In genomic region chr17:74176546-74177001, GRCh38 we compare ENCODE assay signal across 9 cellular contexts. TPM values are rescaled to one million over a fixed set of nuclear protein-coding genes. Genes with fewer than 3 reads are reported as not detected.
DNase-seq lines count a peak whose midpoint lies in the region; ATAC-seq and TF ChIP-seq lines count a peak whose summit lies in the region.
"Had no signal": no experiment of that assay in that cellular context is flagged by ENCODE, and none has a peak within 500 bp of the region (broad histone marks: within the 10 kb centered on the region; RNA-seq: fewer than 3 reads in every experiment).

No MANE protein-coding gene starts in this region.

- H3K9me3 ChIP-seq in cardiac muscle cell (ENCODE audit: low read depth) (no peaks in the 10 kb centered on the region), prostate gland (no peaks in the 10 kb centered on the region)

- H3K27ac ChIP-seq in cardiac muscle cell, result no peak overlapping the region
- no peak overlapping the region for H3K27ac ChIP-seq in prostate gland

- no peaks in the 10 kb centered on the region for H3K36me3 Mint-ChIP-seq in activated naive CD4-positive, alpha-beta T cell treated with anti-CD3 and anti-CD28 coated beads, Interleukin-2, amount 50 U/mL, for 72 hours

- no peaks in the 10 kb centered on the region for H3K27me3 ChIP-seq in cardiac muscle cell
- no peaks in the 10 kb centered on the region for H3K27me3 ChIP-seq in prostate gland (replicated peaks; ENCODE audit: insufficient read depth)

- intact Hi-C loops in prostate gland (cut with DNase I), result loop anchor here (1.0 kb wide), 1 partner anchor 747 kb away; no protein-coding TSS in a partner anchor

- TF ChIP-seq CTCF in LNCAP (IDR thresholded peaks at IDR 0.05) (peak; percentile 92), cardiac muscle cell (IDR thresholded peaks at IDR 0.05; ENCODE audit: low read depth, low read length) (peak; percentile 91), prostate gland (IDR thresholded peaks at IDR 0.05) (peak; percentile 21 to 82 (median 68))

- peak; percentile 82 for DNase-seq in Daoy (ENCODE audit: low read depth)
- peak; percentile 61 for DNase-seq in RKO (ENCODE audit: low spot score)
- DNase-seq in activated naive CD4-positive, alpha-beta T cell treated with anti-CD3 and anti-CD28 coated beads, Interleukin-2, amount 50 U/mL, for 72 hours (ENCODE audit: low spot score in 2 of 2), result peak in 1 of 2 donors; percentile 45
- DNase-seq in cardiac muscle cell (ENCODE audit: low read depth in 1 of 2, low spot score in 1 of 2), result peak; percentile 75 to 82
- DNase-seq in prostate gland (ENCODE audit: low spot score), result peak; percentile 32
- DNase-seq: activated B cell treated with CpG ODN at 0.5 μM for 24 hours had no signal

- H3K27ac Mint-ChIP-seq in activated naive CD4-positive, alpha-beta T cell treated with anti-CD3 and anti-CD28 coated beads, Interleukin-2, amount 50 U/mL, for 72 hours, result peak overlapping the region in 1 of 2 donors; percentile 24
- H3K27ac Mint-ChIP-seq: activated B cell treated with CpG ODN at 0.5 μM for 24 hours had no signal

- no peak for TF ChIP-seq POLR2A in prostate gland (IDR thresholded peaks at IDR 0.05)
- TF ChIP-seq POLR2A in GM18505 (IDR thresholded peaks at IDR 0.05; ENCODE audit: borderline replicate concordance, extremely low read depth, insufficient read depth, insufficient read length), result no peak

- H3K4me3 ChIP-seq in cardiac muscle cell (no peak overlapping the region), prostate gland (no peak overlapping the region)

- peak; percentile 67 to 69 for ATAC-seq in activated naive CD4-positive, alpha-beta T cell treated with anti-CD3 and anti-CD28 coated beads, Interleukin-2, amount 50 U/mL, for 72 hours
- ATAC-seq in GM18505 (IDR thresholded peaks at IDR 0.05; ENCODE audit: unreplicated experiment), result no peak
- ATAC-seq in GM18870 (IDR thresholded peaks at IDR 0.05; ENCODE audit: unreplicated experiment), result no peak

- H3K36me3 ChIP-seq in cardiac muscle cell (no peaks in the 10 kb centered on the region), prostate gland (no peaks in the 10 kb centered on the region)

- H3K4me1 ChIP-seq in cardiac muscle cell (ENCODE audit: low read depth), result peaks cover 6% of the 10 kb centered on the region
- H3K4me1 ChIP-seq in prostate gland (replicated peaks), result no peaks in the 10 kb centered on the region

- H3K9me3 Mint-ChIP-seq in activated naive CD4-positive, alpha-beta T cell treated with anti-CD3 and anti-CD28 coated beads, Interleukin-2, amount 50 U/mL, for 72 hours, result no peaks in the 10 kb centered on the region
- H3K9me3 Mint-ChIP-seq: activated B cell treated with CpG ODN at 0.5 μM for 24 hours had no signal

- WGBS in prostate gland, result 36% methylated on average over 10 of the region's 10 CpGs

RNA-seq across cellular contexts. Expression of gene RPL38, which starts 26.9 kb away (rescaled TPM):
- 653 and 1,148 TPM in 2 replicates for total RNA-seq in Daoy (2014; rRNA removed; shearing (Covaris generic))
- total RNA-seq in activated naive CD4-positive, alpha-beta T cell treated with anti-CD3 and anti-CD28 coated beads, Interleukin-2, amount 50 U/mL, for 72 hours, result 1,000 to 10,000 TPM; 1,423 to 1,466 TPM
- 115 and 297 TPM in 2 replicates for total RNA-seq in cardiac muscle cell
- 818 and 999 TPM in 2 replicates for polyA plus RNA-seq in cardiac muscle cell
- 100 to 1,000 TPM; 531 to 611 TPM for total RNA-seq in prostate gland

RNA-seq across cellular contexts. Expression of gene TTYH2, which starts 36.8 kb away (rescaled TPM):
- 2.9 and 17.6 TPM in 2 replicates for total RNA-seq in Daoy (2014; rRNA removed; shearing (Covaris generic))
- total RNA-seq in activated naive CD4-positive, alpha-beta T cell treated with anti-CD3 and anti-CD28 coated beads, Interleukin-2, amount 50 U/mL, for 72 hours, result 1 to 10 TPM; 2.2 to 5.6 TPM
- total RNA-seq in cardiac muscle cell, result 5.7 and 7.9 TPM in 2 replicates
- 7.3 and 7.8 TPM in 2 replicates for polyA plus RNA-seq in cardiac muscle cell
- 10 to 100 TPM in 1 of 2 donors, 1 to 10 TPM in 1; 7.7 to 43.3 TPM for total RNA-seq in prostate gland

Comparison
In these comparisons a context has a peak if more than half of its experiments do, and no peak if none do; other contexts are left out.
1. ATAC-seq: peak in activated naive CD4-positive, alpha-beta T cell treated with anti-CD3 and anti-CD28 coated beads, Interleukin-2, amount 50 U/mL, for 72 hours (2 of 2); none in GM18505 (single experiment) and GM18870 (single experiment).
2. Peak in every context shown above with its lines, with median percentiles within 50 percentile points of each other: CTCF ChIP-seq.